ENCODE assay signal across 23 cellular contexts in genomic region chr18:75588412-75588811, GRCh38.
DNase-seq lines count a peak whose midpoint lies in the region; ATAC-seq and TF ChIP-seq lines count a peak whose summit lies in the region.
"Had no signal": no experiment of that assay in that cellular context is flagged by ENCODE, and none has a peak within 500 bp of the region (broad histone marks: within the 10 kb centered on the region; RNA-seq: fewer than 3 reads in every experiment).

No MANE protein-coding gene starts in this region.

- 0 out of 2 replicates have a peak overlapping the region, but pooled peaks have one; percentile 10 for H3K4me3 ChIP-seq in WI38 (ENCODE audit: low read depth, low read length)
- H3K4me3 ChIP-seq in osteoblast (ENCODE audit: insufficient read depth, low read length), result no peak overlapping the region
- H3K4me3 ChIP-seq: A549; BLaER1 treated with 17β-estradiol and CSF1 and Interleukin-3, amounts not matched to agents 10 nM and 100 nM; GM23338 had no signal

- H3K4me3 Mint-ChIP-seq in stimulated activated effector memory CD8-positive, alpha-beta T cell treated with anti-CD3 and anti-CD28 coated beads, Interleukin-12 subunit alpha, Interleukin-12 subunit beta, amount 100 ng/mL, for 72 hours, result no peak overlapping the region
- H3K4me3 Mint-ChIP-seq: CD14-positive monocyte; CD4-positive, alpha-beta T cell; CD8-positive, alpha-beta memory T cell; GM23338; H9 had no signal

- H3K4me1 Mint-ChIP-seq in stimulated activated effector memory CD8-positive, alpha-beta T cell treated with anti-CD3 and anti-CD28 coated beads, Interleukin-12 subunit alpha, Interleukin-12 subunit beta, amount 100 ng/mL, for 72 hours, result no peaks in the 10 kb centered on the region
- H3K4me1 Mint-ChIP-seq: CD14-positive monocyte; CD8-positive, alpha-beta memory T cell had no signal

- no peak overlapping the region for H3K4me2 ChIP-seq in osteoblast (ENCODE audit: insufficient read depth, low read length)
- H3K4me2 ChIP-seq: A549; BLaER1 treated with 17β-estradiol and CSF1 and Interleukin-3, amounts not matched to agents 10 nM and 100 nM; GM23338 had no signal

- H3K4me1 ChIP-seq in osteoblast (ENCODE audit: insufficient read depth, low read length), result no peaks in the 10 kb centered on the region
- H3K4me1 ChIP-seq: A549; BE2C; BLaER1 treated with 17β-estradiol and CSF1 and Interleukin-3, amounts not matched to agents 10 nM and 100 nM had no signal

- peaks cover 5% of the 10 kb centered on the region for H3K9me3 ChIP-seq in osteoblast (ENCODE audit: low read depth, low read length)
- H3K9me3 ChIP-seq: BE2C had no signal

- no peaks in the 10 kb centered on the region for H3K27me3 ChIP-seq in osteoblast (ENCODE audit: insufficient read depth, low read length)
- H3K27me3 ChIP-seq: BE2C; BLaER1 treated with 17β-estradiol and CSF1 and Interleukin-3, amounts not matched to agents 10 nM and 100 nM had no signal

- no peak overlapping the region for H3K27ac Mint-ChIP-seq in stimulated activated effector memory CD8-positive, alpha-beta T cell treated with anti-CD3 and anti-CD28 coated beads, Interleukin-12 subunit alpha, Interleukin-12 subunit beta, amount 100 ng/mL, for 72 hours
- H3K27ac Mint-ChIP-seq: CD14-positive monocyte; CD4-positive, alpha-beta T cell; CD8-positive, alpha-beta memory T cell; GM23338; H9 had no signal

- DNase-seq in DMS53 (lab: John Stamatoyannopoulos, UW) (peak; percentile 26), DMS53 treated with DMSO at 0.1 percent for 48 hours (lab: John Stamatoyannopoulos, UW; ENCODE audit: unreplicated experiment) (no peak), osteoblast (ENCODE audit: insufficient read length, low spot score, missing footprints) (peak; percentile 71), GF-D8 (lab: John Stamatoyannopoulos, UW) (no peak)
- no peak for DNase-seq in stimulated activated effector memory CD8-positive, alpha-beta T cell treated with anti-CD3 and anti-CD28 coated beads, Interleukin-12 subunit alpha, Interleukin-12 subunit beta, amount 100 ng/mL, for 72 hours (ENCODE audit: low spot score in 2 of 2)
- DNase-seq: 8988T; ACHN; AML-193; BE2C; CD4-positive, alpha-beta T cell; CD8-positive, alpha-beta memory T cell; DMS 273 treated with DMSO at 0.1 percent for 48 hours; DND-41; EL; GDM1; H9 had no signal

- peaks cover 18% of the 10 kb centered on the region for H3K9me3 Mint-ChIP-seq in stimulated activated effector memory CD8-positive, alpha-beta T cell treated with anti-CD3 and anti-CD28 coated beads, Interleukin-12 subunit alpha, Interleukin-12 subunit beta, amount 100 ng/mL, for 72 hours

- no peak overlapping the region for H3K27ac ChIP-seq in osteoblast (ENCODE audit: low read depth, low read length)
- H3K27ac ChIP-seq: A549; BLaER1 treated with 17β-estradiol and CSF1 and Interleukin-3, amounts not matched to agents 10 nM and 100 nM had no signal

- no peaks in the 10 kb centered on the region for H3K36me3 Mint-ChIP-seq in stimulated activated effector memory CD8-positive, alpha-beta T cell treated with anti-CD3 and anti-CD28 coated beads, Interleukin-12 subunit alpha, Interleukin-12 subunit beta, amount 100 ng/mL, for 72 hours
- H3K36me3 Mint-ChIP-seq: CD14-positive monocyte; CD8-positive, alpha-beta memory T cell had no signal

- H4K20me1 ChIP-seq in osteoblast (ENCODE audit: insufficient read depth, low read length), result no peaks in the 10 kb centered on the region
- H4K20me1 ChIP-seq: BLaER1 treated with 17β-estradiol and CSF1 and Interleukin-3, amounts not matched to agents 10 nM and 100 nM had no signal

- no peak for TF ChIP-seq CTCF in WI38 (IDR thresholded peaks at IDR 0.05; ENCODE audit: low read depth, low read length)
- no peak for TF ChIP-seq CTCF in osteoblast (IDR thresholded peaks at IDR 0.05; ENCODE audit: extremely low read depth, low read depth, low read length)

- H3K36me3 ChIP-seq in osteoblast (ENCODE audit: insufficient read depth, low read length), result no peaks in the 10 kb centered on the region
- H3K36me3 ChIP-seq: BE2C; BLaER1 treated with 17β-estradiol and CSF1 and Interleukin-3, amounts not matched to agents 10 nM and 100 nM had no signal

- no peak for ATAC-seq in stimulated activated effector memory CD8-positive, alpha-beta T cell treated with anti-CD3 and anti-CD28 coated beads, Interleukin-12 subunit alpha, Interleukin-12 subunit beta, amount 100 ng/mL, for 72 hours
- no peak for ATAC-seq in HG02763 (IDR thresholded peaks at IDR 0.05; ENCODE audit: unreplicated experiment)
- ATAC-seq: A549, GM23338, HCT116 had no signal

- no peaks in the 10 kb centered on the region for H3K79me2 ChIP-seq in osteoblast (ENCODE audit: insufficient read depth, low read length)

- no peak overlapping the region for H2AFZ ChIP-seq in osteoblast (ENCODE audit: low read length)
- H2AFZ ChIP-seq: GM23338 had no signal

Comparison
In these comparisons a context has a peak if more than half of its experiments do, and no peak if none do; other contexts are left out.
1. DNase-seq: peak in DMS53 (single experiment) and osteoblast (single experiment); none in DMS53 treated with DMSO at 0.1 percent for 48 hours (single experiment), stimulated activated effector memory CD8-positive, alpha-beta T cell treated with anti-CD3 and anti-CD28 coated beads, Interleukin-12 subunit alpha, Interleukin-12 subunit beta, amount 100 ng/mL, for 72 hours (0 of 2) and GF-D8 (single experiment).